27 cellular contexts compared by ENCODE assay signal in the genomic region with DNA sequence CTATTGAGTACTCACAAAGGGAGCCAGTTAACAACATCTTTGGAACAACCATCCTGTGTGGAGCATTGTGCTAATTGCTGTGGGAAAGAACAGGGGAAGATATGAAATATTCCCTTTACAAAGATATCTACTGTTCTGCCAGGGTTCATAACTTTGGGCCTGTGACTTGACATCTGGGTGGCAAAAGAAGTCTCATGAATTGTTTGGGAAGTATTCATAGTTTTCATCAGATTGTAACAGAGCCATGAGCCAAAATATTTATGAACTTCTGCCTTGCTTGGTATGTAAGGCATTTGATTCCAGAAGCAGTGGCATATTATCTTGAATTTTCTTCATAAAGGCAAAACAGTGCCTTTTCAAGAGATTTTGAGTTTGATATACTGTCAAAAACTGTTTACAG.
DNase-seq lines count a peak whose midpoint lies in the region; ATAC-seq and TF ChIP-seq lines count a peak whose summit lies in the region.
"Had no signal": no experiment of that assay in that cellular context is flagged by ENCODE, and none has a peak within 500 bp of the region (broad histone marks: within the 10 kb centered on the region; RNA-seq: fewer than 3 reads in every experiment).

No MANE protein-coding gene starts in this region.

- peak; percentile 8 for DNase-seq in GM23248
- DNase-seq in brain microvascular endothelial cell: peak; percentile 34
- DNase-seq in mesenchymal stem cell: peak; percentile 12
- DNase-seq in glutamatergic neuron: no peak
- DNase-seq: activated CD8-positive, alpha-beta T cell treated with anti-CD3 and anti-CD28 coated beads for 36 hours; activated effector memory CD4-positive, alpha-beta T cell treated with anti-CD3 and anti-CD28 coated beads, Interleukin-2, amount 50 U/mL, for 16 hours; activated T-cell treated with anti-CD3 and anti-CD28 coated beads for 4 hours; C1 segment of cervical spinal cord; dermis blood vessel endothelial cell; foreskin keratinocyte; hypothalamus; Kasumi-1; lower lobe of right lung; NCI-H1048; NCI-H187; NCI-H526 treated with DMSO at 0.1 percent for 48 hours; spleen; stimulated activated CD4-positive, alpha-beta T cell treated with anti-CD3 and anti-CD28 coated beads, Interleukin-4, amount 100 ng/mL, for 1 hour; stimulated activated naive CD8-positive, alpha-beta T cell treated with anti-CD3 and anti-CD28 coated beads, Interleukin-15, Interleukin-2, amounts not matched to agents 100 U/mL and 50 U/mL, for 24 hours had no signal

- H2BK15ac ChIP-seq in mesenchymal stem cell (ENCODE audit: low read depth, poor library complexity, severe bottlenecking): no peak overlapping the region

- peaks cover 6% of the 10 kb centered on the region for H3K4me1 ChIP-seq in ACC112 (ENCODE audit: control insufficient read depth, insufficient read depth, low read length, unreplicated experiment)
- H3K4me1 ChIP-seq in GM23248 (ENCODE audit: insufficient read depth): 0 out of 2 replicates have a peak, but pooled peaks cover 3% of the 10 kb centered on the region
- no peaks in the 10 kb centered on the region for H3K4me1 ChIP-seq in mesenchymal stem cell (ENCODE audit: control insufficient read depth, insufficient read depth, low read depth, low read length)
- H3K4me1 ChIP-seq: foreskin keratinocyte, lower lobe of right lung, spleen had no signal

- H4K91ac ChIP-seq in mesenchymal stem cell (ENCODE audit: low read length): no peak overlapping the region

- H2BK12ac ChIP-seq in mesenchymal stem cell (ENCODE audit: low read length in 2 of 2): no peak overlapping the region

- no peak for TF ChIP-seq CTCF in brain microvascular endothelial cell (IDR thresholded peaks at IDR 0.05; ENCODE audit: low read depth, low read length, missing control alignments)
- no peak for TF ChIP-seq CTCF in glutamatergic neuron (IDR thresholded peaks at IDR 0.05; ENCODE audit: partially characterized antibody, unreplicated experiment)

- H3K18ac ChIP-seq in mesenchymal stem cell (ENCODE audit: low read depth in 1 of 2, low read length in 2 of 2): no peak overlapping the region

- H3K36me3 Mint-ChIP-seq in glutamatergic neuron (ENCODE audit: unreplicated experiment): no peaks in the 10 kb centered on the region

- H3K4me2 ChIP-seq in GM23248 (ENCODE audit: unreplicated experiment) (no peak overlapping the region), mesenchymal stem cell (ENCODE audit: low read length, poor library complexity, severe bottlenecking) (no peak overlapping the region)

- no peaks in the 10 kb centered on the region for H4K20me1 ChIP-seq in GM23248 (ENCODE audit: insufficient read depth)

- H2AFZ ChIP-seq in ACC112 (ENCODE audit: low read length, unreplicated experiment) (no peak overlapping the region), GM23248 (no peak overlapping the region), mesenchymal stem cell (ENCODE audit: low read depth, low read length) (no peak overlapping the region)

- H3K79me2 ChIP-seq in ACC112 (ENCODE audit: control insufficient read depth, insufficient read depth, low read length, unreplicated experiment) (no peaks in the 10 kb centered on the region), GM23248 (ENCODE audit: insufficient read depth) (no peaks in the 10 kb centered on the region)

- H3K14ac ChIP-seq in mesenchymal stem cell (ENCODE audit: low read length in 2 of 2): no peak overlapping the region

- H2BK5ac ChIP-seq in mesenchymal stem cell (ENCODE audit: low read depth, low read length, poor library complexity, severe bottlenecking): no peak overlapping the region

- no peak overlapping the region for H2BK120ac ChIP-seq in mesenchymal stem cell (ENCODE audit: low read depth, low read length)

- H3K4me1 Mint-ChIP-seq in glutamatergic neuron (ENCODE audit: low read depth, unreplicated experiment): no peaks in the 10 kb centered on the region

- H4K8ac ChIP-seq in mesenchymal stem cell (ENCODE audit: low read length): no peak overlapping the region

- H3K27ac ChIP-seq in ACC112 (ENCODE audit: low read depth, low read length) (peak overlapping the region; percentile 19; the same call in 1 of the 2 replicates), GM23248 (no peak overlapping the region), brain microvascular endothelial cell (peak overlapping the region; percentile 92), mesenchymal stem cell (ENCODE audit: low read length, poor library complexity, severe bottlenecking) (no peak overlapping the region)
- H3K27ac ChIP-seq: 22Rv1, foreskin keratinocyte, lower lobe of right lung, RWPE1, spleen had no signal

- no peak overlapping the region for H3K9ac ChIP-seq in GM23248
- no peak overlapping the region for H3K9ac ChIP-seq in mesenchymal stem cell (ENCODE audit: low read length)

- H3K36me3 ChIP-seq in ACC112 (ENCODE audit: insufficient read depth, low read length) (no peaks in the 10 kb centered on the region), GM23248 (ENCODE audit: low read depth) (no peaks in the 10 kb centered on the region), brain microvascular endothelial cell (replicated peaks) (no peaks in the 10 kb centered on the region), mesenchymal stem cell (ENCODE audit: control insufficient read depth in 1 of 2, insufficient read depth in 2 of 2, low read depth in 1 of 2, low read length in 2 of 2) (no peaks in the 10 kb centered on the region)
- H3K36me3 ChIP-seq: lower lobe of right lung, spleen had no signal

- no peak overlapping the region for H3K23ac ChIP-seq in mesenchymal stem cell (ENCODE audit: low read length in 2 of 2)

- H2AK5ac ChIP-seq in mesenchymal stem cell (ENCODE audit: low read length, severe bottlenecking): no peak overlapping the region

- ATAC-seq in HG02571 (IDR thresholded peaks at IDR 0.05; ENCODE audit: unreplicated experiment) (no peak), GM21526 (IDR thresholded peaks at IDR 0.05; ENCODE audit: low FRiP score, unreplicated experiment) (no peak)
- ATAC-seq in activated CD4-positive, CD25-positive, alpha-beta regulatory T cell treated with anti-CD3 and anti-CD28 coated beads, Interleukin-2, amount 50 U/mL, for 24 hours: no peak
- ATAC-seq: activated CD8-positive, alpha-beta T cell treated with anti-CD3 and anti-CD28 coated beads for 36 hours; foreskin keratinocyte; HCT116; lower lobe of right lung; stimulated activated naive CD8-positive, alpha-beta T cell treated with anti-CD3 and anti-CD28 coated beads, Interleukin-15, Interleukin-2, amounts not matched to agents 100 U/mL and 50 U/mL, for 24 hours; WTC11 had no signal

- H3K27me3 ChIP-seq in ACC112 (ENCODE audit: insufficient read depth, low read length): no peaks in the 10 kb centered on the region
- no peaks in the 10 kb centered on the region for H3K27me3 ChIP-seq in GM23248 (replicated peaks; ENCODE audit: insufficient read depth)
- H3K27me3 ChIP-seq in brain microvascular endothelial cell (replicated peaks): no peaks in the 10 kb centered on the region
- no peaks in the 10 kb centered on the region for H3K27me3 ChIP-seq in mesenchymal stem cell (ENCODE audit: control insufficient read depth in 1 of 2, insufficient read depth in 1 of 2, low read length in 2 of 2)
- H3K27me3 ChIP-seq: foreskin keratinocyte, spleen had no signal

- H3K4me3 ChIP-seq in ACC112 (ENCODE audit: low read depth, low read length) (no peak overlapping the region), GM23248 (no peak overlapping the region), brain microvascular endothelial cell (ENCODE audit: low read depth, low read length) (no peak overlapping the region), mesenchymal stem cell (ENCODE audit: insufficient read depth in 1 of 2, low read depth in 1 of 2, low read length in 2 of 2) (no peak overlapping the region)
- H3K4me3 ChIP-seq: lower lobe of right lung, spleen had no signal

- H3K9me3 Mint-ChIP-seq in glutamatergic neuron (ENCODE audit: unreplicated experiment): peaks cover 2% of the 10 kb centered on the region

- no peak overlapping the region for H3K27ac Mint-ChIP-seq in glutamatergic neuron (ENCODE audit: unreplicated experiment)
- H3K27ac Mint-ChIP-seq: activated CD8-positive, alpha-beta T cell treated with anti-CD3 and anti-CD28 coated beads for 36 hours; WTC11 had no signal

- H3K4me3 Mint-ChIP-seq in glutamatergic neuron (ENCODE audit: unreplicated experiment): no peak overlapping the region
- H3K4me3 Mint-ChIP-seq: activated CD8-positive, alpha-beta T cell treated with anti-CD3 and anti-CD28 coated beads for 36 hours; WTC11 had no signal

- no peaks in the 10 kb centered on the region for H3K9me2 ChIP-seq in GM23248 (ENCODE audit: insufficient read depth)

- H3K79me1 ChIP-seq in mesenchymal stem cell (replicated peaks; ENCODE audit: low read length, poor library complexity, severe bottlenecking): no peaks in the 10 kb centered on the region

- H3K27me3 Mint-ChIP-seq in glutamatergic neuron (ENCODE audit: unreplicated experiment): no peaks in the 10 kb centered on the region
- H3K27me3 Mint-ChIP-seq: activated CD8-positive, alpha-beta T cell treated with anti-CD3 and anti-CD28 coated beads for 36 hours had no signal

- H3K4ac ChIP-seq in mesenchymal stem cell (ENCODE audit: low read depth in 1 of 2, low read length in 2 of 2): no peak overlapping the region

- H3K9me3 ChIP-seq in GM23248 (ENCODE audit: low read depth) (no peaks in the 10 kb centered on the region), mesenchymal stem cell (ENCODE audit: control insufficient read depth, low read length) (no peaks in the 10 kb centered on the region)
- H3K9me3 ChIP-seq: lower lobe of right lung had no signal

- in situ Hi-C loops in GM23248 (cut with MboI) (no loop called here), brain microvascular endothelial cell (cut with HindIII; ENCODE audit: low pct_ligation_motif_present, low sequenced_read_pairs) (no loop called here)

- H3F3A ChIP-seq in GM23248 (ENCODE audit: insufficient read depth): no peaks in the 10 kb centered on the region

Comparison
In these comparisons a context has a peak if more than half of its experiments do, and no peak if none do; other contexts are left out.
1. H3K27ac ChIP-seq: peak in ACC112 (single experiment) and brain microvascular endothelial cell (single experiment); none in GM23248 (single experiment) and mesenchymal stem cell (single experiment).